In the genomic region with DNA sequence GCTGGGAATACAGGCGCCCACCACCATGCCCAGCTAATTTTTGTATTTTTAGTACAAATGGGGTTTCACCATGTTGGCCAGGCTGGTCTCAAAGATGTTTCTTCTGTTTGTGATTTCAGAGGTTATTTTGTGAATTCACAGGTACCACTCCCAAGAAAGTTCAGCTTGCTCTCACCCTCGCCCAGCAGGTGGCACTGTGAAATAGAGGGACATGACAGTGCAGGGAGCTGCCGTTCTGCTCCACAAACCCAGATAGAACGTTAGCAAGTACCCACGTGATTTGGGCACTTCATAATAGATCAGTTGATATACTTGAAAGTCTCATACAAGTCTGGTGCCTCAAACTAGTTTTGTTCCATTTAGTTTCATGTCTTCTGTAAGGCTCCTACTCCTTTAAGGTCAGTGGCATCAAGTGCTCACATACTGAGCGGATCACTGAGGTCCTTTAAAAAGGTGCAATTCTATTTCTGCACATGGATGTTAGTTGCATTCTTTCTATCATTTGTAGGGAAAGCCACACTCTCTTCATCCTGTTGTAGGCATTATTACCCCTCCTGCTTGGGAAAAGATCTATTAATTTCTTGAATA, we compare ENCODE assay signal across 8 cellular contexts. TPM values are rescaled to one million over a fixed set of nuclear protein-coding genes. Genes with fewer than 3 reads are reported as not detected.
DNase-seq lines count a peak whose midpoint lies in the region; ATAC-seq and TF ChIP-seq lines count a peak whose summit lies in the region.

No MANE protein-coding gene starts in this region.

- TF ChIP-seq CTCF in WTC11 (IDR thresholded peaks at IDR 0.05) (peak; percentile 44; the same call in 1 of the 2 replicates), cardiac fibroblast (IDR thresholded peaks at IDR 0.05; ENCODE audit: low read depth, low read length) (peak; percentile 78), kidney epithelial cell (IDR thresholded peaks at IDR 0.05; ENCODE audit: insufficient read depth, low read length, poor library complexity, severe bottlenecking) (peak; percentile 57)

- no peaks in the 10 kb centered on the region for H3K27me3 Mint-ChIP-seq in WTC11 (ENCODE audit: low read depth)

- CTCF ChIA-PET in WTC11 (lab: Charles Lee) = interaction anchor here (0.6 to 2.0 kb wide), 28 partner anchors 8 to 1325 kb away, joined by 3 to 69 read pairs (median 4); partner anchors contain the start of gene TBC1D23

- H3K4me1 Mint-ChIP-seq in WTC11 = peaks cover 36% of the 10 kb centered on the region

- no peak overlapping the region for H3K27ac Mint-ChIP-seq in WTC11

- DNase-seq in DMS 273 (lab: John Stamatoyannopoulos, UW; ENCODE audit: unreplicated experiment) (peak; percentile 90), DMS 273 treated with DMSO at 0.1 percent for 48 hours (lab: John Stamatoyannopoulos, UW) (no peak), NCI-H2227 (lab: John Stamatoyannopoulos, UW; ENCODE audit: unreplicated experiment) (peak; percentile 63), WTC11 (ENCODE audit: low spot score) (peak; percentile 86), cardiac fibroblast (ENCODE audit: low read depth in 2 of 2) (peak; percentile 81 to 82), kidney epithelial cell (ENCODE audit: low read depth) (peak; percentile 18)
- DNase-seq in stimulated activated CD4-positive, alpha-beta T cell treated with anti-CD3 and anti-CD28 coated beads, Interleukin-2, amount 100 ng/mL, for 4 hours (ENCODE audit: low read depth) = peak; percentile 61

- no peaks in the 10 kb centered on the region for H3K36me3 ChIP-seq in kidney epithelial cell (ENCODE audit: control insufficient read depth, insufficient read depth, low read length)

- no peaks in the 10 kb centered on the region for H3K36me3 Mint-ChIP-seq in WTC11

- no peaks in the 10 kb centered on the region for H3K27me3 ChIP-seq in kidney epithelial cell (ENCODE audit: control insufficient read depth, insufficient read depth, low read length)

- no peak overlapping the region for H3K4me3 ChIP-seq in cardiac fibroblast (replicated peaks in 1 of 2; ENCODE audit: low read depth in 2 of 2, low read length in 2 of 2)
- H3K4me3 ChIP-seq in kidney epithelial cell (ENCODE audit: low read depth, low read length) = no peak overlapping the region

- H3K4me3 Mint-ChIP-seq in WTC11 = no peak overlapping the region

- POLR2A ChIA-PET in WTC11 (lab: Charles Lee) = interaction anchor here (1.0 to 1.1 kb wide), 2 partner anchors 185 to 191 kb away, joined by 5 read pairs; partner anchors contain the start of gene TBC1D23

- H3K9me3 Mint-ChIP-seq in WTC11 = no peaks in the 10 kb centered on the region

- ATAC-seq in HG03045 (IDR thresholded peaks at IDR 0.05; ENCODE audit: unreplicated experiment) = peak; percentile 60
- peak; percentile 86 for ATAC-seq in WTC11

TF ChIP-seq in WTC11, 78 proteins besides CTCF, POLR2A, EP300 and RAD21:
- TF ChIP-seq, protein P1, sequence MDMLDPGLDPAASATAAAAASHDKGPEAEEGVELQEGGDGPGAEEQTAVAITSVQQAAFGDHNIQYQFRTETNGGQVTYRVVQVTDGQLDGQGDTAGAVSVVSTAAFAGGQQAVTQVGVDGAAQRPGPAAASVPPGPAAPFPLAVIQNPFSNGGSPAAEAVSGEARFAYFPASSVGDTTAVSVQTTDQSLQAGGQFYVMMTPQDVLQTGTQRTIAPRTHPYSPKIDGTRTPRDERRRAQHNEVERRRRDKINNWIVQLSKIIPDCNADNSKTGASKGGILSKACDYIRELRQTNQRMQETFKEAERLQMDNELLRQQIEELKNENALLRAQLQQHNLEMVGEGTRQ (CRISPR knock-in tag; IDR thresholded peaks at IDR 0.05) = peak; percentile 61; the same call in 1 of the 2 replicates
- TF ChIP-seq USF1 (CRISPR knock-in tag; IDR thresholded peaks at IDR 0.05) = peak; percentile 44; the same call in 1 of the 2 replicates
- TF ChIP-seq MLX (CRISPR knock-in tag; IDR thresholded peaks at IDR 0.05) = no peak

RNA-seq across cellular contexts. Expression of gene FILIP1L, which starts 45.4 kb away (rescaled TPM):
- total RNA-seq in WTC11 (2021) = 0.11 to 0.18 TPM (median 0.17 TPM) in 3 replicates
- 14.9 and 15.6 TPM in 2 replicates for total RNA-seq in kidney epithelial cell

Comparison
In these comparisons a context has a peak if more than half of its experiments do, and no peak if none do; other contexts are left out.
1. RNA of gene FILIP1L, which starts 45.4 kb away (total RNA-seq): 14.9 to 15.6 TPM in kidney epithelial cell; 0.11 to 0.18 TPM in WTC11; every median in the first group is over 10 times any median in the second.
2. Peak in every context shown above with its lines, with median percentiles within 50 percentile points of each other: CTCF ChIP-seq.